In the genomic region with DNA sequence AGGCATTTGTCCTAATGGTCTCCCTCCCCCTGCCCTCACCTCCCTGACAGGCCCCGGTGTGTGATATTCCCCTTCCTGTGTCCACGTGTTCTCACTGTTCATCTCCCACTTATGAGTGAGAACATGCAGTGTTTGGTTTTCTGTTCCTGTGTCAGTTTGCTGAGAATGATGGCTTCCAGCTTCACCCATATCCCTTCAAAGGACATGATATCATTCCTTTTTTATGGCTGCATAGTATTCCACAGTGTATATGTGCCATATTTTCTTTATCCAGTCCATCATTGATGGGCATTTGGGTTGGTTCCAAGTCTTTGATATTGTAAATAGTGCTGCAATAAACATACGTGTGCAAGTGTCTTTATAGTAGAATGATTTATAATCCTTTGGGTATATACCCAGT, we compare ENCODE assay signal across 2 cellular contexts.
TF ChIP-seq lines count a peak whose summit lies in the region.

No MANE protein-coding gene starts in this region.

TF ChIP-seq in HEK293, 187 proteins besides CTCF, POLR2A, EP300 and RAD21:
- peak; percentile 87 for TF ChIP-seq ZNF146 (tag by site-specific recombination; IDR thresholded peaks at IDR 0.05)

TF ChIP-seq in K562, 482 proteins besides CTCF, POLR2A, EP300 and RAD21:
- TF ChIP-seq ZNF146 (CRISPR knock-in tag; IDR thresholded peaks at IDR 0.05; ENCODE audit: unreplicated experiment) = peak; percentile 67
TF ChIP-seq in K562: peak in this region for 1; not testable (repeated sequence) for 481.
